ENCODE assay signal across 14 cellular contexts in the genomic region with DNA sequence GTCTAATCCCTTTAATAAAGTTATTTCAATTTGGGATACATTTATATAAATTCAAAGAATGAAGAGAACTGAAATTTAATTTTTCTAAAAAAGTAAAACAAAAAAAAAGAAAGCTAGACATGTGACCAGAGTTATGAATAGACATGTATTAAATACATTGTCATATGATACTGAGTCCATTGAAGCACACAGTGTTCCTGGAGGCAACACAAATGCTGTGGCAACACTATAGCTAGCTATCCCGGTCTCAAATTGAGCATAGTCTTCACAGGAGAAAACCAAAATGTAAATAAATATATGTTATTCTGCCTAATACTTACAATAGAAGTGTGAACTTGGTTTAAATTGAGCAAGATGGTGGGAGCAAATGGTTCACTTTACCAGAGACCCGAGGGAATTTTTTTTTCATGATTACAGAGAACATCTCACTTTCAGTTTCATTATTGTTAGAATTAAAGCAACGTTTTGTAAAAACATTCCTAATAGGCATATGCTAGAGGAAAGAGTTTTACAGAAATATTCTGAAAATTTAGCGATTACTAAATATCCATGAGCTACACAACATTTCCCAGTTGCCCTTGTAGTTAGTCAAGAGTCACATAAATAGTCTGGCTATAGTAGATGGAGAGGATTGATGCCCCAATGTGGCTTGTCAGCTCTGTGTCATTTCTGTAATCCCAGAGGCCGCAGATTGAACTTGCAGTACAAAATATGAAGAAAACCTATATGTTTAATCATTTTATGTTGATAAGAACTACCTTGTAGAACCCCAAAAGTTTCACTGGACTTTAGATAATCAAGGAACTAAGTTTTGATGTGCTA.
DNase-seq lines count a peak whose midpoint lies in the region; ATAC-seq lines count a peak whose summit lies in the region.
"Had no signal": no experiment of that assay in that cellular context is flagged by ENCODE, and none has a peak within 500 bp of the region (broad histone marks: within the 10 kb centered on the region; RNA-seq: fewer than 3 reads in every experiment).

No MANE protein-coding gene starts in this region.

- CTCF ChIA-PET in activated CD8-positive, alpha-beta memory T cell treated with anti-CD3 and anti-CD28 coated beads, Interleukin-2, amount 10 ng/mL, durations not matched to agents 7 days and 5 days (lab: Charles Lee), result no interaction called here
- CTCF ChIA-PET in T-cell (lab: Charles Lee), result interaction anchor here in 1 of 2 donors (0.6 kb wide), 1 partner anchor 54 kb away, joined by 3 read pairs; no protein-coding TSS in a partner anchor

- H3K9me3 ChIP-seq in skeletal muscle satellite cell (replicated peaks; ENCODE audit: low read length), result no peaks in the 10 kb centered on the region
- H3K9me3 ChIP-seq: heart left ventricle, tibial artery had no signal

- H3K4me1 Mint-ChIP-seq in activated CD8-positive, alpha-beta memory T cell treated with anti-CD3 and anti-CD28 coated beads, Interleukin-2, amount 10 ng/mL, durations not matched to agents 7 days and 5 days, result no peaks in the 10 kb centered on the region
- no peaks in the 10 kb centered on the region for H3K4me1 Mint-ChIP-seq in T-cell
- H3K4me1 Mint-ChIP-seq: activated CD4-positive, alpha-beta T cell treated with anti-CD3 and anti-CD28 coated beads, Interleukin-2, amount 10 ng/mL, durations not matched to agents 24 days and 14 days; naive B cell had no signal

- no peaks in the 10 kb centered on the region for H3K36me3 Mint-ChIP-seq in activated CD8-positive, alpha-beta memory T cell treated with anti-CD3 and anti-CD28 coated beads, Interleukin-2, amount 10 ng/mL, durations not matched to agents 7 days and 5 days
- no peaks in the 10 kb centered on the region for H3K36me3 Mint-ChIP-seq in T-cell
- H3K36me3 Mint-ChIP-seq: naive B cell had no signal

- no peaks in the 10 kb centered on the region for H3K36me3 ChIP-seq in skeletal muscle satellite cell (ENCODE audit: insufficient read depth, low read length)
- H3K36me3 ChIP-seq: heart left ventricle, tibial artery had no signal

- no peaks in the 10 kb centered on the region for H3K27me3 ChIP-seq in skeletal muscle satellite cell (ENCODE audit: control insufficient read depth, insufficient read depth, low read length)
- H3K27me3 ChIP-seq: heart left ventricle, tibial artery had no signal

- H3K9ac ChIP-seq in skeletal muscle satellite cell (ENCODE audit: low read depth, low read length), result no peak overlapping the region

- no peak for DNase-seq in activated CD8-positive, alpha-beta memory T cell treated with anti-CD3 and anti-CD28 coated beads, Interleukin-2, amount 10 ng/mL, durations not matched to agents 7 days and 5 days
- no peak for DNase-seq in activated CD8-positive, alpha-beta memory T cell treated with anti-CD3 and anti-CD28 coated beads, Interleukin-2, amount 50 U/mL, for 4 hours
- no peak for DNase-seq in T-cell
- no peak for DNase-seq in NCI-H1694 (lab: John Stamatoyannopoulos, UW)
- DNase-seq in NCI-H774 (lab: John Stamatoyannopoulos, UW), result no peak
- DNase-seq in HT-29 (ENCODE audit: low spot score), result no peak
- DNase-seq: activated CD4-positive, alpha-beta T cell treated with anti-CD3 and anti-CD28 coated beads, Interleukin-2, amount 10 ng/mL, durations not matched to agents 24 days and 14 days; activated T-cell treated with anti-CD3 and anti-CD28 coated beads, Interleukin-2, amount 50 U/mL, for 48 hours; heart left ventricle; KBM-7; naive B cell; tibial artery had no signal

- H3K27ac Mint-ChIP-seq in activated CD8-positive, alpha-beta memory T cell treated with anti-CD3 and anti-CD28 coated beads, Interleukin-2, amount 10 ng/mL, durations not matched to agents 7 days and 5 days, result no peak overlapping the region
- no peak overlapping the region for H3K27ac Mint-ChIP-seq in T-cell
- H3K27ac Mint-ChIP-seq: activated CD4-positive, alpha-beta T cell treated with anti-CD3 and anti-CD28 coated beads, Interleukin-2, amount 10 ng/mL, durations not matched to agents 24 days and 14 days; naive B cell had no signal

- peak overlapping the region; percentile 15 for H3K4me3 Mint-ChIP-seq in activated CD8-positive, alpha-beta memory T cell treated with anti-CD3 and anti-CD28 coated beads, Interleukin-2, amount 10 ng/mL, durations not matched to agents 7 days and 5 days
- peak overlapping the region in 2 of 3 donors; percentile 4 to 11 for H3K4me3 Mint-ChIP-seq in T-cell
- H3K4me3 Mint-ChIP-seq: activated CD4-positive, alpha-beta T cell treated with anti-CD3 and anti-CD28 coated beads, Interleukin-2, amount 10 ng/mL, durations not matched to agents 24 days and 14 days; naive B cell had no signal

- peaks cover 1% of the 10 kb centered on the region for H3K9me3 Mint-ChIP-seq in activated CD8-positive, alpha-beta memory T cell treated with anti-CD3 and anti-CD28 coated beads, Interleukin-2, amount 10 ng/mL, durations not matched to agents 7 days and 5 days (ENCODE audit: low read depth)
- peaks cover 0 to 5% (median 0%) of the 10 kb centered on the region in 3 donors for H3K9me3 Mint-ChIP-seq in T-cell
- H3K9me3 Mint-ChIP-seq: activated CD4-positive, alpha-beta T cell treated with anti-CD3 and anti-CD28 coated beads, Interleukin-2, amount 10 ng/mL, durations not matched to agents 24 days and 14 days had no signal

- no peak for ATAC-seq in activated CD8-positive, alpha-beta memory T cell treated with anti-CD3 and anti-CD28 coated beads, Interleukin-2, amount 10 ng/mL, durations not matched to agents 7 days and 5 days
- peak; percentile 68 for ATAC-seq in HG03439 (IDR thresholded peaks at IDR 0.05; ENCODE audit: unreplicated experiment)
- no peak for ATAC-seq in T-cell (replicated peaks in 1 of 4)
- ATAC-seq: heart left ventricle had no signal

- H3K27me3 Mint-ChIP-seq in activated CD8-positive, alpha-beta memory T cell treated with anti-CD3 and anti-CD28 coated beads, Interleukin-2, amount 10 ng/mL, durations not matched to agents 7 days and 5 days, result no peaks in the 10 kb centered on the region
- no peaks in the 10 kb centered on the region for H3K27me3 Mint-ChIP-seq in T-cell
- H3K27me3 Mint-ChIP-seq: activated CD4-positive, alpha-beta T cell treated with anti-CD3 and anti-CD28 coated beads, Interleukin-2, amount 10 ng/mL, durations not matched to agents 24 days and 14 days; naive B cell had no signal

- POLR2A ChIA-PET in T-cell (lab: Charles Lee), result no interaction called here

- peak overlapping the region; percentile 45 for H3K4me2 ChIP-seq in skeletal muscle satellite cell (ENCODE audit: low read length)

- no peak overlapping the region for H3K4me3 ChIP-seq in skeletal muscle satellite cell (ENCODE audit: low read length)
- H3K4me3 ChIP-seq: heart left ventricle, tibial artery had no signal

- peaks cover 20% of the 10 kb centered on the region for H3K4me1 ChIP-seq in skeletal muscle satellite cell (ENCODE audit: control insufficient read depth, insufficient read depth, low read length)
- H3K4me1 ChIP-seq: heart left ventricle, tibial artery had no signal
